ENCODE assay signal across 8 cellular contexts in the genomic region with DNA sequence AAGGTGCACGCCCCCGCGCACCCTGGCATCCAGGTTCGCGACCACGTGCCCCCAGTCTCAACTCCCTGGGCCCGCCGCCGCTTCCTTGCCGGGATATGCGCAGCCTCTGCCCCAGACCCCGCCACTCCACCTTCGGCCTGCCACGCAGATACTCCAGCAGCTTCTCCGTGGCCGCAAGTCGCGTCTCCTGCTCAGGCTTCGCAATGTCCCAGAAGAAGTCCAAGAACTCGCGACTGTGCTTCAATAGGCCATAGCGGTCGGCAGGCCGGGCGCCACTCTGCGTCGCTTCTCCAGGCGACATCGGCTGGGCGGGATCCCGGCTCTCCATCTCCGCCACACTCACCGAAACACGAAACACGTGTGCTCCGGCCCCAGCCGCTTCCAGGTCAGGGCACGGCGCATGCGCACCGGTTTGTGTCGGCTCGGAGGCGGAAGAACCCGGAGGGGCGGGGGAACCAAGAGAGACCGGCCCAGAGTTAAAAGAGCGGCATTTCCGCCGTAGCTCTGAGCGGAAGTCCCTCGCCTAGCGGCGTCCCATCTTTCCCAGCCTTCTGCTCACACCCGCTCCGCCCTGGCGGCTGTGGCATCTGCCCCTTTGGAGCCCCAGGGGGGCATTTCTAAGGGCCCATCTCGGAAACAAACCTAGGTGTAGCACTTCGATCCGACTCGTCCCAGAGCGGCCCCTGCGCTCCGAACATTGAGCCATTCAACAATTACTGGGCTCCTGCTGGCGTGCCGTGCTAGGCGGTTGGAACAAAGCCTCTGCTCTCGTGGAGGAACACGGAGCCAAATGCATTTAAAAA. TPM values are rescaled to one million over a fixed set of nuclear protein-coding genes. Genes with fewer than 3 reads are reported as not detected.
DNase-seq lines count a peak whose midpoint lies in the region; ATAC-seq and TF ChIP-seq lines count a peak whose summit lies in the region.

A gene with protein sequence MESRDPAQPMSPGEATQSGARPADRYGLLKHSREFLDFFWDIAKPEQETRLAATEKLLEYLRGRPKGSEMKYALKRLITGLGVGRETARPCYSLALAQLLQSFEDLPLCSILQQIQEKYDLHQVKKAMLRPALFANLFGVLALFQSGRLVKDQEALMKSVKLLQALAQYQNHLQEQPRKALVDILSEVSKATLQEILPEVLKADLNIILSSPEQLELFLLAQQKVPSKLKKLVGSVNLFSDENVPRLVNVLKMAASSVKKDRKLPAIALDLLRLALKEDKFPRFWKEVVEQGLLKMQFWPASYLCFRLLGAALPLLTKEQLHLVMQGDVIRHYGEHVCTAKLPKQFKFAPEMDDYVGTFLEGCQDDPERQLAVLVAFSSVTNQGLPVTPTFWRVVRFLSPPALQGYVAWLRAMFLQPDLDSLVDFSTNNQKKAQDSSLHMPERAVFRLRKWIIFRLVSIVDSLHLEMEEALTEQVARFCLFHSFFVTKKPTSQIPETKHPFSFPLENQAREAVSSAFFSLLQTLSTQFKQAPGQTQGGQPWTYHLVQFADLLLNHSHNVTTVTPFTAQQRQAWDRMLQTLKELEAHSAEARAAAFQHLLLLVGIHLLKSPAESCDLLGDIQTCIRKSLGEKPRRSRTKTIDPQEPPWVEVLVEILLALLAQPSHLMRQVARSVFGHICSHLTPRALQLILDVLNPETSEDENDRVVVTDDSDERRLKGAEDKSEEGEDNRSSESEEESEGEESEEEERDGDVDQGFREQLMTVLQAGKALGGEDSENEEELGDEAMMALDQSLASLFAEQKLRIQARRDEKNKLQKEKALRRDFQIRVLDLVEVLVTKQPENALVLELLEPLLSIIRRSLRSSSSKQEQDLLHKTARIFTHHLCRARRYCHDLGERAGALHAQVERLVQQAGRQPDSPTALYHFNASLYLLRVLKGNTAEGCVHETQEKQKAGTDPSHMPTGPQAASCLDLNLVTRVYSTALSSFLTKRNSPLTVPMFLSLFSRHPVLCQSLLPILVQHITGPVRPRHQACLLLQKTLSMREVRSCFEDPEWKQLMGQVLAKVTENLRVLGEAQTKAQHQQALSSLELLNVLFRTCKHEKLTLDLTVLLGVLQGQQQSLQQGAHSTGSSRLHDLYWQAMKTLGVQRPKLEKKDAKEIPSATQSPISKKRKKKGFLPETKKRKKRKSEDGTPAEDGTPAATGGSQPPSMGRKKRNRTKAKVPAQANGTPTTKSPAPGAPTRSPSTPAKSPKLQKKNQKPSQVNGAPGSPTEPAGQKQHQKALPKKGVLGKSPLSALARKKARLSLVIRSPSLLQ (N-terminal part only) (minus strand): TSS at position 388 of the 803 bp plus-strand sequence. CDS start 60 bp downstream, at position 328.

- no peak for TF ChIP-seq EP300 in transverse colon (IDR thresholded peaks at IDR 0.05; ENCODE audit: low read depth)

- peaks cover 8% of the 10 kb centered on the region for H3K79me1 ChIP-seq in trophoblast cell (ENCODE audit: low read length)

- peak within 1 kb of the TSS; percentile 77 for H2BK5ac ChIP-seq in trophoblast cell (ENCODE audit: low read depth, low read length, poor library complexity)

- H3K9me3 ChIP-seq in adipocyte (ENCODE audit: control insufficient read depth, low read length) (no peaks in the 10 kb centered on the region), trophoblast cell (ENCODE audit: insufficient read depth, low read depth, low read length) (peaks cover 2% of the 10 kb centered on the region), transverse colon (no peaks in the 10 kb centered on the region)

- H3K4me3 ChIP-seq in adipocyte (ENCODE audit: low read length) = peak within 1 kb of the TSS; percentile 98
- H3K4me3 ChIP-seq in trophoblast cell (ENCODE audit: low read depth, low read length) = peak within 1 kb of the TSS; percentile 85
- H3K4me3 ChIP-seq in transverse colon = peak within 1 kb of the TSS; percentile 49 to 75 (median 64)

- H3K36me3 ChIP-seq in adipocyte (ENCODE audit: control insufficient read depth, insufficient read depth, low read length, severe bottlenecking) = peaks cover 31% of the 10 kb centered on the region
- H3K36me3 ChIP-seq in trophoblast cell (ENCODE audit: control insufficient read depth in 1 of 2, insufficient read depth in 2 of 2, low read length in 2 of 2) = peaks cover 25 to 27% of the 10 kb centered on the region in 2 experiments
- H3K36me3 ChIP-seq in transverse colon = peaks cover 0 to 20% (median 3%) of the 10 kb centered on the region in 4 donors

- peak; percentile 87 for ATAC-seq in HG02763 (IDR thresholded peaks at IDR 0.05; ENCODE audit: unreplicated experiment)

- H2BK120ac ChIP-seq in trophoblast cell (ENCODE audit: insufficient read depth, low read length, poor library complexity) = peak within 1 kb of the TSS; percentile 73

- intact Hi-C loops in cardiac septum (cut with DNase I) = loop anchor here (5.0 kb wide), 1 partner anchor 133 kb away; no protein-coding TSS in a partner anchor
- intact Hi-C loops in transverse colon (cut with DNase I; ENCODE audit: low total_unique reads) = no loop called here

- H3K4me1 ChIP-seq in adipocyte (ENCODE audit: control insufficient read depth, insufficient read depth, low read length) (peaks cover 15% of the 10 kb centered on the region), trophoblast cell (ENCODE audit: control insufficient read depth in 1 of 2, insufficient read depth in 2 of 2, low read length in 2 of 2) (peaks cover 27 to 30% of the 10 kb centered on the region in 2 experiments), transverse colon (peaks cover 4 to 30% (median 26%) of the 10 kb centered on the region in 4 donors)

- H3K9ac ChIP-seq in adipocyte (ENCODE audit: low read length) (peak within 1 kb of the TSS; percentile 96), trophoblast cell (ENCODE audit: low read length) (peak within 1 kb of the TSS; percentile 80)

- H3K79me2 ChIP-seq in trophoblast cell (ENCODE audit: control insufficient read depth, insufficient read depth, low read length, poor library complexity) = peaks cover 8% of the 10 kb centered on the region

- peak within 1 kb of the TSS; percentile 53 for H3K4ac ChIP-seq in trophoblast cell (ENCODE audit: low read depth, low read length)

- H2AFZ ChIP-seq in trophoblast cell (ENCODE audit: insufficient read depth, low read length, poor library complexity) = peak within 1 kb of the TSS; percentile 62

- no peak within 1 kb of the TSS for H3K23ac ChIP-seq in trophoblast cell (ENCODE audit: low read length)

- peak within 1 kb of the TSS; percentile 76 for H3K14ac ChIP-seq in trophoblast cell (ENCODE audit: low read length)

- H3K27me3 ChIP-seq in adipocyte (replicated peaks; ENCODE audit: control insufficient read depth, insufficient read depth, low read length) (no peaks in the 10 kb centered on the region), trophoblast cell (ENCODE audit: insufficient read depth, low read length) (no peaks in the 10 kb centered on the region), transverse colon (no peaks in the 10 kb centered on the region)

- DNase-seq in NCI-H1436 (lab: John Stamatoyannopoulos, UW) (peak; percentile 96), T follicular helper cell (ENCODE audit: low read depth) (peak; percentile 95), adipocyte (ENCODE audit: low read depth) (peak; percentile 99), cardiac septum (ENCODE audit: low spot score) (peak; percentile 98), trophoblast cell (peak; percentile 97 to 98), transverse colon (peak; percentile 98)

- TF ChIP-seq CTCF in GM12873 (IDR thresholded peaks at IDR 0.05; ENCODE audit: insufficient read depth, low read depth, low read length, missing control alignments) = peak; percentile 29
- TF ChIP-seq CTCF in transverse colon (IDR thresholded peaks at IDR 0.05) = peak in 2 of 5 experiments; percentile 33

- peak within 1 kb of the TSS; percentile 89 for H3K4me2 ChIP-seq in trophoblast cell (ENCODE audit: low read length)

- peak within 1 kb of the TSS; percentile 93 for H4K12ac ChIP-seq in trophoblast cell (ENCODE audit: low read depth, low read length)

- TF ChIP-seq POLR2A in transverse colon (IDR thresholded peaks at IDR 0.05) = peak; percentile 68

- peak within 1 kb of the TSS; percentile 66 for H2BK12ac ChIP-seq in trophoblast cell (ENCODE audit: low read length)

- H3K18ac ChIP-seq in trophoblast cell (ENCODE audit: low read length) = peak within 1 kb of the TSS; percentile 55

- peak within 1 kb of the TSS; percentile 95 for H4K8ac ChIP-seq in trophoblast cell (ENCODE audit: low read depth, low read length)

- peak within 1 kb of the TSS; percentile 64 for H2AK5ac ChIP-seq in trophoblast cell (ENCODE audit: low read length)

- H3K27ac ChIP-seq in trophoblast cell (ENCODE audit: low read depth, low read length) (peak within 1 kb of the TSS; percentile 50), transverse colon (peak within 1 kb of the TSS; percentile 82 to 90 (median 87))

- peak within 1 kb of the TSS; percentile 79 for H4K91ac ChIP-seq in trophoblast cell (ENCODE audit: low read depth, low read length)

- in situ Hi-C loops in transverse colon (cut with MboI; ENCODE audit: low pct_ligation_motif_present in 1 of 4, low pct_unique_long_range_greater_than_20kb in 1 of 4, low sequenced_read_pairs in 3 of 4) = no loop called here

- WGBS in trophoblast cell (ENCODE audit: extremely low coverage, insufficient coverage, insufficient read length) = no CpG with 5 or more reads among the region's 69 CpGs
- WGBS in transverse colon (ENCODE audit: low coverage in 1 of 2), 2 donors = 0% methylated on average over 53 of the region's 69 CpGs; no CpG with 5 or more reads in 1 of the 2 donors

RNA-seq across cellular contexts. Expression of the gene that starts here (rescaled TPM):
- 26.1 TPM for total RNA-seq in cardiac septum
- polyA plus RNA-seq in trophoblast cell (2013) = 12.1 and 12.4 TPM in 2 replicates
- 100 to 1,000 TPM in 2 of 4 donors, 10 to 100 TPM in 2; 25.4 to 148 (median 81.5) TPM for total RNA-seq in transverse colon

Comparison
In these comparisons a context has a peak if more than half of its experiments do, and no peak if none do; other contexts are left out.
1. Peak in every context shown above with its lines: DNase-seq, ATAC-seq, H3K4me3 ChIP-seq and H3K27ac ChIP-seq.